ENCODE assay signal across 1 cellular context in the genomic region with DNA sequence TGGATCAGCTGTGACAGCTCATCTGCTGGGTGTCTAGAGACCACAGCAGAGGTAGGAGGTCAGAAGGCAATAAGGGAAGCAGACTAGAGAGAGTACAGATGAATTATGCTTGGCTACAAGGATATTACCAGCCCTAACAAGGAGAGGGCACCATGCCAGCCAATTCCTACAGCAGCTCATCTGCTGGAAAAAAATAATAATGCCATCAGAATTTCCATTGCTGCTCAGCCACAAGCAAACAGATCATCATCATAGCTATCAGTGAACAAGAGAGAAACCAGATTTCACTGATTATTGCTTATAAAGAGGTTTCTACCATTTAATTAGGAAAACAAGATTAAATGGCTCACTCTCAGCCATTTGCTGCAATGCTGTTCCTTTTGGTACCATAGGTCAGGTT.
TF ChIP-seq lines count a peak whose summit lies in the region.

No MANE protein-coding gene starts in this region.

TF ChIP-seq in GM23338, 12 proteins besides CTCF, POLR2A, EP300 and RAD21 (continued from another document):
- TF ChIP-seq, protein P1, sequence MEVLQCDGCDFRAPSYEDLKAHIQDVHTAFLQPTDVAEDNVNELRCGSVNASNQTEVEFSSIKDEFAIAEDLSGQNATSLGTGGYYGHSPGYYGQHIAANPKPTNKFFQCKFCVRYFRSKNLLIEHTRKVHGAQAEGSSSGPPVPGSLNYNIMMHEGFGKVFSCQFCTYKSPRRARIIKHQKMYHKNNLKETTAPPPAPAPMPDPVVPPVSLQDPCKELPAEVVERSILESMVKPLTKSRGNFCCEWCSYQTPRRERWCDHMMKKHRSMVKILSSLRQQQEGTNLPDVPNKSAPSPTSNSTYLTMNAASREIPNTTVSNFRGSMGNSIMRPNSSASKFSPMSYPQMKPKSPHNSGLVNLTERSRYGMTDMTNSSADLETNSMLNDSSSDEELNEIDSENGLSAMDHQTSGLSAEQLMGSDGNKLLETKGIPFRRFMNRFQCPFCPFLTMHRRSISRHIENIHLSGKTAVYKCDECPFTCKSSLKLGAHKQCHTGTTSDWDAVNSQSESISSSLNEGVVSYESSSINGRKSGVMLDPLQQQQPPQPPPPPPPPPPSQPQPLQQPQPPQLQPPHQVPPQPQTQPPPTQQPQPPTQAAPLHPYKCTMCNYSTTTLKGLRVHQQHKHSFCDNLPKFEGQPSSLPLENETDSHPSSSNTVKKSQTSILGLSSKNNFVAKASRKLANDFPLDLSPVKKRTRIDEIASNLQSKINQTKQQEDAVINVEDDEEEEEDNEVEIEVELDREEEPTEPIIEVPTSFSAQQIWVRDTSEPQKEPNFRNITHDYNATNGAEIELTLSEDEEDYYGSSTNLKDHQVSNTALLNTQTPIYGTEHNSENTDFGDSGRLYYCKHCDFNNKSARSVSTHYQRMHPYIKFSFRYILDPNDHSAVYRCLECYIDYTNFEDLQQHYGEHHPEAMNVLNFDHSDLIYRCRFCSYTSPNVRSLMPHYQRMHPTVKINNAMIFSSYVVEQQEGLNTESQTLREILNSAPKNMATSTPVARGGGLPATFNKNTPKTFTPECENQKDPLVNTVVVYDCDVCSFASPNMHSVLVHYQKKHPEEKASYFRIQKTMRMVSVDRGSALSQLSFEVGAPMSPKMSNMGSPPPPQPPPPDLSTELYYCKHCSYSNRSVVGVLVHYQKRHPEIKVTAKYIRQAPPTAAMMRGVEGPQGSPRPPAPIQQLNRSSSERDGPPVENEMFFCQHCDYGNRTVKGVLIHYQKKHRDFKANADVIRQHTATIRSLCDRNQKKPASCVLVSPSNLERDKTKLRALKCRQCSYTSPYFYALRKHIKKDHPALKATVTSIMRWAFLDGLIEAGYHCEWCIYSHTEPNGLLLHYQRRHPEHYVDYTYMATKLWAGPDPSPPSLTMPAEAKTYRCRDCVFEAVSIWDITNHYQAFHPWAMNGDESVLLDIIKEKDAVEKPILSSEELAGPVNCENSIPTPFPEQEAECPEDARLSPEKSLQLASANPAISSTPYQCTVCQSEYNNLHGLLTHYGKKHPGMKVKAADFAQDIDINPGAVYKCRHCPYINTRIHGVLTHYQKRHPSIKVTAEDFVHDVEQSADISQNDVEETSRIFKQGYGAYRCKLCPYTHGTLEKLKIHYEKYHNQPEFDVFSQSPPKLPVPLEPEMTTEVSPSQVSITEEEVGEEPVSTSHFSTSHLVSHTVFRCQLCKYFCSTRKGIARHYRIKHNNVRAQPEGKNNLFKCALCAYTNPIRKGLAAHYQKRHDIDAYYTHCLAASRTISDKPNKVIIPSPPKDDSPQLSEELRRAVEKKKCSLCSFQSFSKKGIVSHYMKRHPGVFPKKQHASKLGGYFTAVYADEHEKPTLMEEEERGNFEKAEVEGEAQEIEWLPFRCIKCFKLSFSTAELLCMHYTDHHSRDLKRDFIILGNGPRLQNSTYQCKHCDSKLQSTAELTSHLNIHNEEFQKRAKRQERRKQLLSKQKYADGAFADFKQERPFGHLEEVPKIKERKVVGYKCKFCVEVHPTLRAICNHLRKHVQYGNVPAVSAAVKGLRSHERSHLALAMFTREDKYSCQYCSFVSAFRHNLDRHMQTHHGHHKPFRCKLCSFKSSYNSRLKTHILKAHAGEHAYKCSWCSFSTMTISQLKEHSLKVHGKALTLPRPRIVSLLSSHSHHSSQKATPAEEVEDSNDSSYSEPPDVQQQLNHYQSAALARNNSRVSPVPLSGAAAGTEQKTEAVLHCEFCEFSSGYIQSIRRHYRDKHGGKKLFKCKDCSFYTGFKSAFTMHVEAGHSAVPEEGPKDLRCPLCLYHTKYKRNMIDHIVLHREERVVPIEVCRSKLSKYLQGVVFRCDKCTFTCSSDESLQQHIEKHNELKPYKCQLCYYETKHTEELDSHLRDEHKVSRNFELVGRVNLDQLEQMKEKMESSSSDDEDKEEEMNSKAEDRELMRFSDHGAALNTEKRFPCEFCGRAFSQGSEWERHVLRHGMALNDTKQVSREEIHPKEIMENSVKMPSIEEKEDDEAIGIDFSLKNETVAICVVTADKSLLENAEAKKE (CRISPR knock-in tag; IDR thresholded peaks at IDR 0.05): no peak
- TF ChIP-seq NANOG (IDR thresholded peaks at IDR 0.05; ENCODE audit: borderline replicate concordance) (no peak), ZNF331 (CRISPR knock-in tag; IDR thresholded peaks at IDR 0.05; ENCODE audit: low read depth) (no peak), JUNB (IDR thresholded peaks at IDR 0.05; ENCODE audit: unreplicated experiment) (no peak), ZNF114 (CRISPR knock-in tag; IDR thresholded peaks at IDR 0.05) (no peak), EZH2 (IDR thresholded peaks at IDR 0.05; ENCODE audit: low read depth, unreplicated experiment) (no peak), EZH2phosphoT487 (IDR thresholded peaks at IDR 0.05; ENCODE audit: unreplicated experiment) (no peak)
TF ChIP-seq in GM23338: peak in this region for 0.
